19 cellular contexts compared by ENCODE assay signal in the genomic region with DNA sequence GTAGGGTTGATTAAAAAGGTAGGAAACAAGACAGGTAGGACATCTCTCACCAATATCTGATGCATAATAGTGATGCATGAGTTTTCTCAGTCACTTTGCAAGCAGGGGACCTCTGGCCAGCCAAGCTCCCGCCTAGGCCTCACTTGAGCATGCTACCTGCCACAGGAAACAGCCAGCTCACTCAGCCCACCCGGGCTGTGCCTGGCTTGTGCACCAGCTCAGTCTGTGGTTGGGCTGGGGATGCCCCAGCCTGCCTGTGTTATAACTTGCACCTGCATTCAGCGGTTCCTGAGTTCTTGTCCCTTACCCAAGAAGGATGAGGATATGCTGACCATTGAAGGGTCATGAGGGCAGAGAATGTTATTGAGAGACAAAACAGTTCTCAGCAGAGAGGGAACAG.
DNase-seq lines count a peak whose midpoint lies in the region; ATAC-seq and TF ChIP-seq lines count a peak whose summit lies in the region.
"Had no signal": no experiment of that assay in that cellular context is flagged by ENCODE, and none has a peak within 500 bp of the region (broad histone marks: within the 10 kb centered on the region; RNA-seq: fewer than 3 reads in every experiment).

No MANE protein-coding gene starts in this region.

- no peak overlapping the region for H3K4me3 Mint-ChIP-seq in activated CD8-positive, alpha-beta T cell treated with anti-CD3 and anti-CD28 coated beads for 36 hours
- H3K4me3 Mint-ChIP-seq in activated CD8-positive, alpha-beta T cell treated with anti-CD3 and anti-CD28 coated beads, Interleukin-2, amount 10 ng/mL, durations not matched to agents 7 days and 5 days, result no peak overlapping the region
- H3K4me3 Mint-ChIP-seq in activated naive CD4-positive, alpha-beta T cell treated with anti-CD3 and anti-CD28 coated beads, Interleukin-2, amount 10 ng/mL, durations not matched to agents 7 days and 5 days, result no peak overlapping the region
- H3K4me3 Mint-ChIP-seq: activated CD4-positive, alpha-beta T cell treated with anti-CD3 and anti-CD28 coated beads, Interleukin-2, amount 10 ng/mL, durations not matched to agents 24 days and 14 days; activated naive CD8-positive, alpha-beta T cell treated with anti-CD3 and anti-CD28 coated beads, Interleukin-2, amount 10 ng/mL, durations not matched to agents 7 days and 5 days; CD14-positive monocyte; stimulated activated memory B cell treated with anti-CD40 and anti-IgM and Interleukin-4, amounts not matched to agents 10 μg/mL and 1 μg/mL and 100 μg/mL, for 72 hours had no signal

- H3K9me3 Mint-ChIP-seq in activated CD8-positive, alpha-beta T cell treated with anti-CD3 and anti-CD28 coated beads for 36 hours, result no peaks in the 10 kb centered on the region
- H3K9me3 Mint-ChIP-seq in activated CD8-positive, alpha-beta T cell treated with anti-CD3 and anti-CD28 coated beads, Interleukin-2, amount 10 ng/mL, durations not matched to agents 7 days and 5 days (ENCODE audit: insufficient read depth), result no peaks in the 10 kb centered on the region
- H3K9me3 Mint-ChIP-seq in activated naive CD4-positive, alpha-beta T cell treated with anti-CD3 and anti-CD28 coated beads, Interleukin-2, amount 10 ng/mL, durations not matched to agents 7 days and 5 days, result no peaks in the 10 kb centered on the region
- H3K9me3 Mint-ChIP-seq: activated CD4-positive, alpha-beta T cell treated with anti-CD3 and anti-CD28 coated beads, Interleukin-2, amount 10 ng/mL, durations not matched to agents 24 days and 14 days; activated naive CD8-positive, alpha-beta T cell treated with anti-CD3 and anti-CD28 coated beads, Interleukin-2, amount 10 ng/mL, durations not matched to agents 7 days and 5 days had no signal

- peak; percentile 23 for DNase-seq in activated CD8-positive, alpha-beta T cell treated with anti-CD3 and anti-CD28 coated beads for 36 hours
- DNase-seq in activated CD8-positive, alpha-beta T cell treated with anti-CD3 and anti-CD28 coated beads, Interleukin-2, amount 10 ng/mL, durations not matched to agents 7 days and 5 days, result no peak
- DNase-seq in amniotic stem cell (lab: John Stamatoyannopoulos, UW), result no peak
- DNase-seq in activated naive CD4-positive, alpha-beta T cell treated with anti-CD3 and anti-CD28 coated beads, Interleukin-2, amount 10 ng/mL, durations not matched to agents 7 days and 5 days, result no peak
- DNase-seq in kidney glomerular epithelial cell (lab: John Stamatoyannopoulos, UW), result no peak
- DNase-seq in kidney tubule cell (ENCODE audit: low spot score), result no peak
- DNase-seq: activated CD4-positive, alpha-beta T cell treated with anti-CD3 and anti-CD28 coated beads, Interleukin-2, amount 10 ng/mL, durations not matched to agents 24 days and 14 days; activated naive CD8-positive, alpha-beta T cell treated with anti-CD3 and anti-CD28 coated beads, Interleukin-2, amount 10 ng/mL, durations not matched to agents 7 days and 5 days; DMS53; heart right ventricle; mesendoderm; NCI-H2081 treated with DMSO at 0.1 percent for 48 hours; NCI-H526; spleen; trophoblast cell had no signal

- no peak overlapping the region for H3K27ac Mint-ChIP-seq in activated CD8-positive, alpha-beta T cell treated with anti-CD3 and anti-CD28 coated beads for 36 hours
- H3K27ac Mint-ChIP-seq in activated CD8-positive, alpha-beta T cell treated with anti-CD3 and anti-CD28 coated beads, Interleukin-2, amount 10 ng/mL, durations not matched to agents 7 days and 5 days, result no peak overlapping the region
- H3K27ac Mint-ChIP-seq in activated naive CD4-positive, alpha-beta T cell treated with anti-CD3 and anti-CD28 coated beads, Interleukin-2, amount 10 ng/mL, durations not matched to agents 7 days and 5 days, result no peak overlapping the region
- H3K27ac Mint-ChIP-seq: activated CD4-positive, alpha-beta T cell treated with anti-CD3 and anti-CD28 coated beads, Interleukin-2, amount 10 ng/mL, durations not matched to agents 24 days and 14 days; activated naive CD8-positive, alpha-beta T cell treated with anti-CD3 and anti-CD28 coated beads, Interleukin-2, amount 10 ng/mL, durations not matched to agents 7 days and 5 days; CD14-positive monocyte; stimulated activated memory B cell treated with anti-CD40 and anti-IgM and Interleukin-4, amounts not matched to agents 10 μg/mL and 1 μg/mL and 100 μg/mL, for 72 hours had no signal

- CTCF ChIA-PET in activated CD8-positive, alpha-beta T cell treated with anti-CD3 and anti-CD28 coated beads for 36 hours (lab: Charles Lee), result no interaction called here
- CTCF ChIA-PET in activated CD8-positive, alpha-beta T cell treated with anti-CD3 and anti-CD28 coated beads, Interleukin-2, amount 10 ng/mL, durations not matched to agents 7 days and 5 days (lab: Charles Lee), result no interaction called here
- CTCF ChIA-PET in activated naive CD4-positive, alpha-beta T cell treated with anti-CD3 and anti-CD28 coated beads, Interleukin-2, amount 10 ng/mL, durations not matched to agents 7 days and 5 days (lab: Charles Lee), result no interaction called here

- ATAC-seq in activated CD8-positive, alpha-beta T cell treated with anti-CD3 and anti-CD28 coated beads for 36 hours, result peak; percentile 64
- ATAC-seq in activated CD8-positive, alpha-beta T cell treated with anti-CD3 and anti-CD28 coated beads, Interleukin-2, amount 10 ng/mL, durations not matched to agents 7 days and 5 days, result no peak
- ATAC-seq in GM21737 (IDR thresholded peaks at IDR 0.05; ENCODE audit: unreplicated experiment) (peak; percentile 52), HG03442 (IDR thresholded peaks at IDR 0.05; ENCODE audit: unreplicated experiment) (peak; percentile 80)
- ATAC-seq: heart right ventricle; stimulated activated memory B cell treated with anti-CD40 and anti-IgM and Interleukin-4, amounts not matched to agents 10 μg/mL and 1 μg/mL and 100 μg/mL, for 72 hours had no signal

- intact Hi-C loops in activated CD8-positive, alpha-beta T cell treated with anti-CD3 and anti-CD28 coated beads for 36 hours (cut with micrococcal nuclease), result no loop called here

- no peaks in the 10 kb centered on the region for H3K4me1 Mint-ChIP-seq in activated CD8-positive, alpha-beta T cell treated with anti-CD3 and anti-CD28 coated beads for 36 hours (ENCODE audit: low read depth)
- no peaks in the 10 kb centered on the region for H3K4me1 Mint-ChIP-seq in activated CD8-positive, alpha-beta T cell treated with anti-CD3 and anti-CD28 coated beads, Interleukin-2, amount 10 ng/mL, durations not matched to agents 7 days and 5 days (ENCODE audit: low read depth)
- H3K4me1 Mint-ChIP-seq in activated naive CD4-positive, alpha-beta T cell treated with anti-CD3 and anti-CD28 coated beads, Interleukin-2, amount 10 ng/mL, durations not matched to agents 7 days and 5 days, result no peaks in the 10 kb centered on the region
- H3K4me1 Mint-ChIP-seq: activated CD4-positive, alpha-beta T cell treated with anti-CD3 and anti-CD28 coated beads, Interleukin-2, amount 10 ng/mL, durations not matched to agents 24 days and 14 days; activated naive CD8-positive, alpha-beta T cell treated with anti-CD3 and anti-CD28 coated beads, Interleukin-2, amount 10 ng/mL, durations not matched to agents 7 days and 5 days; CD14-positive monocyte; stimulated activated memory B cell treated with anti-CD40 and anti-IgM and Interleukin-4, amounts not matched to agents 10 μg/mL and 1 μg/mL and 100 μg/mL, for 72 hours had no signal

- no peaks in the 10 kb centered on the region for H3K27me3 Mint-ChIP-seq in activated CD8-positive, alpha-beta T cell treated with anti-CD3 and anti-CD28 coated beads for 36 hours
- H3K27me3 Mint-ChIP-seq in activated CD8-positive, alpha-beta T cell treated with anti-CD3 and anti-CD28 coated beads, Interleukin-2, amount 10 ng/mL, durations not matched to agents 7 days and 5 days (ENCODE audit: low read depth), result peaks cover 13% of the 10 kb centered on the region
- H3K27me3 Mint-ChIP-seq in activated naive CD4-positive, alpha-beta T cell treated with anti-CD3 and anti-CD28 coated beads, Interleukin-2, amount 10 ng/mL, durations not matched to agents 7 days and 5 days, result no peaks in the 10 kb centered on the region

- TF ChIP-seq CTCF in activated CD8-positive, alpha-beta T cell treated with anti-CD3 and anti-CD28 coated beads for 36 hours (IDR thresholded peaks at IDR 0.05), result no peak

- H3K36me3 Mint-ChIP-seq in activated CD8-positive, alpha-beta T cell treated with anti-CD3 and anti-CD28 coated beads for 36 hours (ENCODE audit: low read depth), result no peaks in the 10 kb centered on the region
- no peaks in the 10 kb centered on the region for H3K36me3 Mint-ChIP-seq in activated CD8-positive, alpha-beta T cell treated with anti-CD3 and anti-CD28 coated beads, Interleukin-2, amount 10 ng/mL, durations not matched to agents 7 days and 5 days (ENCODE audit: low read depth)
- no peaks in the 10 kb centered on the region for H3K36me3 Mint-ChIP-seq in activated naive CD4-positive, alpha-beta T cell treated with anti-CD3 and anti-CD28 coated beads, Interleukin-2, amount 10 ng/mL, durations not matched to agents 7 days and 5 days
- H3K36me3 Mint-ChIP-seq: activated naive CD8-positive, alpha-beta T cell treated with anti-CD3 and anti-CD28 coated beads, Interleukin-2, amount 10 ng/mL, durations not matched to agents 7 days and 5 days; CD14-positive monocyte; stimulated activated memory B cell treated with anti-CD40 and anti-IgM and Interleukin-4, amounts not matched to agents 10 μg/mL and 1 μg/mL and 100 μg/mL, for 72 hours had no signal

- POLR2A ChIA-PET in activated CD8-positive, alpha-beta T cell treated with anti-CD3 and anti-CD28 coated beads for 36 hours (lab: Charles Lee), result no interaction called here
- POLR2A ChIA-PET in activated CD8-positive, alpha-beta T cell treated with anti-CD3 and anti-CD28 coated beads, Interleukin-2, amount 10 ng/mL, durations not matched to agents 7 days and 5 days (lab: Charles Lee), result no interaction called here
